Comparison of ENCODE assay signal across 8 cellular contexts in genomic region chr7:16420649-16421332, GRCh38. TPM values are rescaled to one million over a fixed set of nuclear protein-coding genes. Genes with fewer than 3 reads are reported as not detected.
A peak's percentile ranks its signal among the peaks of the same experiment; 100 is the strongest.
DNase-seq lines count a peak whose midpoint lies in the region; ATAC-seq, FAIRE-seq and TF ChIP-seq lines count a peak whose summit lies in the region.

No MANE protein-coding gene starts in this region.

- no peaks in the 10 kb centered on the region; the same call in 2 of the 3 replicates for H3K9me3 Mint-ChIP-seq in GM23338

- H4K20me1 ChIP-seq in GM23338 (replicated peaks; ENCODE audit: insufficient read depth) = no peaks in the 10 kb centered on the region
- no peaks in the 10 kb centered on the region for H4K20me1 ChIP-seq in Loucy (ENCODE audit: insufficient read depth, low read length, poor library complexity, severe bottlenecking)

- H3K36me3 ChIP-seq in GM23338 (ENCODE audit: insufficient read depth) = no peaks in the 10 kb centered on the region
- no peaks in the 10 kb centered on the region for H3K36me3 ChIP-seq in Loucy (ENCODE audit: insufficient read depth, low read length)
- no peaks in the 10 kb centered on the region for H3K36me3 ChIP-seq in neuronal stem cell (replicated peaks in 1 of 2; ENCODE audit: control insufficient read depth in 2 of 2, insufficient read depth in 2 of 2, low read length in 2 of 2)

- no peaks in the 10 kb centered on the region for H3K79me2 ChIP-seq in GM23338 (replicated peaks; ENCODE audit: insufficient read depth)
- no peaks in the 10 kb centered on the region for H3K79me2 ChIP-seq in Loucy (ENCODE audit: insufficient read depth, low read length)

- DNase-seq in EL (peak; percentile 92), GM23338 (ENCODE audit: low spot score) (peak; percentile 89), SIG-M5 (lab: John Stamatoyannopoulos, UW) (peak; percentile 21), frontal cortex (ENCODE audit: low spot score in 2 of 2) (peak; percentile 67), neuronal stem cell (ENCODE audit: low spot score) (peak; percentile 75), stromal cell of bone marrow (ENCODE audit: low read depth) (peak; percentile 73)
- peak; percentile 16 to 75 (median 62) for DNase-seq in activated naive CD4-positive, alpha-beta T cell (lab: John Stamatoyannopoulos, UW)

- peak overlapping the region; percentile 83 for H3K4me3 Mint-ChIP-seq in GM23338

- H2AK5ac ChIP-seq in neuronal stem cell (ENCODE audit: low read depth, low read length) = no peak overlapping the region

- H2AFZ ChIP-seq in GM23338 = peak overlapping the region; percentile 83
- H2AFZ ChIP-seq in Loucy (ENCODE audit: low read length) = peak overlapping the region; percentile 83
- H2AFZ ChIP-seq in neuronal stem cell (ENCODE audit: low read length) = peak overlapping the region; percentile 73

- peak overlapping the region; percentile 75 for H3K4me2 ChIP-seq in GM23338
- peak overlapping the region; percentile 61 for H3K4me2 ChIP-seq in Loucy (ENCODE audit: low read depth, low read length, poor library complexity, severe bottlenecking)
- peak overlapping the region; percentile 89 for H3K4me2 ChIP-seq in neuronal stem cell (ENCODE audit: insufficient read depth, low read length, poor library complexity, severe bottlenecking)

- H3K4me3 ChIP-seq in GM23338 (peak overlapping the region; percentile 88), Loucy (ENCODE audit: low read length, poor library complexity, severe bottlenecking) (peak overlapping the region; percentile 76), neuronal stem cell (ENCODE audit: low read length in 2 of 2) (peak overlapping the region; percentile 31 to 85)

- peak overlapping the region; percentile 83 for H3K23ac ChIP-seq in neuronal stem cell (ENCODE audit: low read depth, low read length, poor library complexity)

- H3K9me2 ChIP-seq in GM23338 (ENCODE audit: insufficient read depth) = no peaks in the 10 kb centered on the region
- H3K9me2 ChIP-seq in Loucy (replicated peaks; ENCODE audit: low read depth, low read length) = no peaks in the 10 kb centered on the region

- H3K4me1 ChIP-seq in GM23338 (ENCODE audit: insufficient read depth) (peaks cover 6% of the 10 kb centered on the region), Loucy (ENCODE audit: insufficient read depth, low read length, poor library complexity, severe bottlenecking) (peaks cover 10% of the 10 kb centered on the region), neuronal stem cell (ENCODE audit: control insufficient read depth in 2 of 2, insufficient read depth in 1 of 2, low read depth in 1 of 2, low read length in 2 of 2) (peaks cover 0 to 10% of the 10 kb centered on the region in 2 donors)

- no peaks in the 10 kb centered on the region for H3K79me1 ChIP-seq in neuronal stem cell (ENCODE audit: low read depth, low read length)

- peak overlapping the region; percentile 68 for H2BK5ac ChIP-seq in neuronal stem cell (ENCODE audit: low read length)

- H3K9me3 ChIP-seq in Loucy (ENCODE audit: insufficient read depth, low read depth, low read length) (0 out of 2 replicates have a peak, but pooled peaks cover 2% of the 10 kb centered on the region), neuronal stem cell (replicated peaks in 1 of 2; ENCODE audit: control insufficient read depth in 2 of 2, insufficient read depth in 1 of 2, low read depth in 1 of 2, low read length in 2 of 2) (peaks cover 0 to 6% of the 10 kb centered on the region in 2 donors)

- no peak for FAIRE-seq in frontal cortex (lab: Jason Lieb, UNC)

- H2BK15ac ChIP-seq in neuronal stem cell (ENCODE audit: low read length) = peak overlapping the region; percentile 59

- H4K8ac ChIP-seq in neuronal stem cell (ENCODE audit: low read depth, low read length) = peak overlapping the region; percentile 97

- H3K27me3 ChIP-seq in GM23338 (ENCODE audit: insufficient read depth) (peaks cover 23% of the 10 kb centered on the region), Loucy (ENCODE audit: insufficient read depth, low read length, poor library complexity, severe bottlenecking) (no peaks in the 10 kb centered on the region), neuronal stem cell (ENCODE audit: control insufficient read depth in 3 of 3, insufficient read depth in 3 of 3, low read depth in 1 of 3, low read length in 3 of 3) (no peaks in the 10 kb centered on the region)

- H3F3A ChIP-seq in GM23338 (replicated peaks; ENCODE audit: low read depth) = no peaks in the 10 kb centered on the region
- no peaks in the 10 kb centered on the region for H3F3A ChIP-seq in Loucy (ENCODE audit: low read depth)

- ATAC-seq in GM23338 = peak; percentile 95

- peak overlapping the region; percentile 85 for H3K9ac ChIP-seq in Loucy (ENCODE audit: low read depth, low read length, poor library complexity, severe bottlenecking)
- peak overlapping the region; percentile 87 for H3K9ac ChIP-seq in neuronal stem cell (ENCODE audit: low read depth, low read length, poor library complexity)

- peak overlapping the region; percentile 98 for H3K18ac ChIP-seq in neuronal stem cell (ENCODE audit: low read length)

- peaks cover 17% of the 10 kb centered on the region for H3K27me3 Mint-ChIP-seq in GM23338 (ENCODE audit: insufficient read depth, low read depth, poor library complexity)

- TF ChIP-seq CTCF in GM23338 (conservative IDR thresholded peaks at IDR 0.05; ENCODE audit: low read depth in 2 of 2) (peak; percentile 8 to 30; a peak in 2 of 4 replicates), Loucy (conservative IDR thresholded peaks at IDR 0.05; ENCODE audit: low read length) (peak; percentile 25; the same call in 1 of the 2 replicates)

- H3K14ac ChIP-seq in neuronal stem cell (ENCODE audit: low read length) = peak overlapping the region; percentile 98

- peak overlapping the region; percentile 76 for H4K91ac ChIP-seq in neuronal stem cell (ENCODE audit: low read depth, low read length, poor library complexity)

- H3K4ac ChIP-seq in neuronal stem cell (ENCODE audit: low read length) = peak overlapping the region; percentile 60

- peak overlapping the region; percentile 82 for H2BK120ac ChIP-seq in neuronal stem cell (ENCODE audit: low read depth, low read length)

- H3K36me3 Mint-ChIP-seq in GM23338 (ENCODE audit: low read depth) = no peaks in the 10 kb centered on the region

- peak overlapping the region; percentile 84; the same call in 1 of the 2 replicates for H3K27ac Mint-ChIP-seq in GM23338

- H2BK12ac ChIP-seq in neuronal stem cell (ENCODE audit: low read length) = no peak overlapping the region

- H3K4me1 Mint-ChIP-seq in GM23338 = peaks cover 9% of the 10 kb centered on the region; the same call in 2 of the 3 replicates

- WGBS in neuronal stem cell (ENCODE audit: extremely low coverage in 2 of 2, insufficient read length in 2 of 2, insufficient replicate concordance in 1 of 2), 2 donors = no CpG with 5 or more reads among the region's 56 CpGs

- H3K27ac ChIP-seq in GM23338 (ENCODE audit: low read depth) (no peak overlapping the region), neuronal stem cell (replicated peaks; ENCODE audit: low read length) (peak overlapping the region; percentile 83)

TF ChIP-seq in GM23338, 12 proteins besides CTCF, POLR2A, EP300 and RAD21 (continues in another document):
- TF ChIP-seq STAT1 (IDR thresholded peaks at IDR 0.05; ENCODE audit: unreplicated experiment) (no peak), ZNF331 (CRISPR knock-in tag; IDR thresholded peaks at IDR 0.05; ENCODE audit: low read depth) (no peak), NANOG (IDR thresholded peaks at IDR 0.05; ENCODE audit: borderline replicate concordance) (no peak), JUNB (IDR thresholded peaks at IDR 0.05; ENCODE audit: unreplicated experiment) (no peak), CREB1 (CRISPR knock-in tag; IDR thresholded peaks at IDR 0.05; ENCODE audit: low read depth) (no peak), EZH2 (IDR thresholded peaks at IDR 0.05; ENCODE audit: low read depth, unreplicated experiment) (no peak), EZH2phosphoT487 (IDR thresholded peaks at IDR 0.05; ENCODE audit: unreplicated experiment) (no peak)
- TF ChIP-seq, protein P1, sequence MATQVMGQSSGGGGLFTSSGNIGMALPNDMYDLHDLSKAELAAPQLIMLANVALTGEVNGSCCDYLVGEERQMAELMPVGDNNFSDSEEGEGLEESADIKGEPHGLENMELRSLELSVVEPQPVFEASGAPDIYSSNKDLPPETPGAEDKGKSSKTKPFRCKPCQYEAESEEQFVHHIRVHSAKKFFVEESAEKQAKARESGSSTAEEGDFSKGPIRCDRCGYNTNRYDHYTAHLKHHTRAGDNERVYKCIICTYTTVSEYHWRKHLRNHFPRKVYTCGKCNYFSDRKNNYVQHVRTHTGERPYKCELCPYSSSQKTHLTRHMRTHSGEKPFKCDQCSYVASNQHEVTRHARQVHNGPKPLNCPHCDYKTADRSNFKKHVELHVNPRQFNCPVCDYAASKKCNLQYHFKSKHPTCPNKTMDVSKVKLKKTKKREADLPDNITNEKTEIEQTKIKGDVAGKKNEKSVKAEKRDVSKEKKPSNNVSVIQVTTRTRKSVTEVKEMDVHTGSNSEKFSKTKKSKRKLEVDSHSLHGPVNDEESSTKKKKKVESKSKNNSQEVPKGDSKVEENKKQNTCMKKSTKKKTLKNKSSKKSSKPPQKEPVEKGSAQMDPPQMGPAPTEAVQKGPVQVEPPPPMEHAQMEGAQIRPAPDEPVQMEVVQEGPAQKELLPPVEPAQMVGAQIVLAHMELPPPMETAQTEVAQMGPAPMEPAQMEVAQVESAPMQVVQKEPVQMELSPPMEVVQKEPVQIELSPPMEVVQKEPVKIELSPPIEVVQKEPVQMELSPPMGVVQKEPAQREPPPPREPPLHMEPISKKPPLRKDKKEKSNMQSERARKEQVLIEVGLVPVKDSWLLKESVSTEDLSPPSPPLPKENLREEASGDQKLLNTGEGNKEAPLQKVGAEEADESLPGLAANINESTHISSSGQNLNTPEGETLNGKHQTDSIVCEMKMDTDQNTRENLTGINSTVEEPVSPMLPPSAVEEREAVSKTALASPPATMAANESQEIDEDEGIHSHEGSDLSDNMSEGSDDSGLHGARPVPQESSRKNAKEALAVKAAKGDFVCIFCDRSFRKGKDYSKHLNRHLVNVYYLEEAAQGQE (IDR thresholded peaks at IDR 0.05; ENCODE audit: unreplicated experiment) = no peak

RNA-seq across cellular contexts. Expression of gene CRPPA, which starts 0.5 kb away (rescaled TPM):
- 0.45 and 1.0 TPM in 2 replicates for total RNA-seq in GM23338 (2014; rRNA removed; shearing (Covaris generic))
- 0.54 and 0.73 TPM in 2 replicates for polyA plus RNA-seq in GM23338 (2016; fragmentation: Nextera tagmentation; extraction: Ambion mirVana)
- total RNA-seq in frontal cortex = 9.0 TPM
- 0.53 TPM for polyA plus RNA-seq in neuronal stem cell (2013, experiment 1 of 2)
- 0.55 TPM for polyA plus RNA-seq in neuronal stem cell (2013, experiment 2 of 2)

RNA-seq across cellular contexts. Expression of gene SOSTDC1, which starts 44.7 kb away (rescaled TPM):
- 0.70 and 0.76 TPM in 2 replicates for total RNA-seq in GM23338 (2014; rRNA removed; shearing (Covaris generic))
- 0.64 and 1.0 TPM in 2 replicates for polyA plus RNA-seq in GM23338 (2016; fragmentation: Nextera tagmentation; extraction: Ambion mirVana)
- 30.2 TPM for total RNA-seq in frontal cortex
- 4.3 TPM for polyA plus RNA-seq in neuronal stem cell (2013, experiment 1 of 2)
- 4.0 TPM for polyA plus RNA-seq in neuronal stem cell (2013, experiment 2 of 2)

Comparison
In these comparisons a context has a peak if more than half of its experiments do, and no peak if none do; other contexts are left out.
1. DNase-seq: peak in every context shown above with its lines; median percentile 92 in EL; 89 in GM23338; 75 in neuronal stem cell; 73 in stromal cell of bone marrow; 67 in frontal cortex; 62 in activated naive CD4-positive, alpha-beta T cell; 21 in SIG-M5.
2. RNA of gene SOSTDC1, which starts 44.7 kb away (total RNA-seq): 30.2 TPM in frontal cortex (single experiment); 0.70 to 0.76 TPM in GM23338; every median in the first group is over 10 times any median in the second.
3. Peak in every context shown above with its lines, with median percentiles within 50 percentile points of each other: H2AFZ ChIP-seq, H3K4me2 ChIP-seq and H3K4me3 ChIP-seq.